In the genomic region with DNA sequence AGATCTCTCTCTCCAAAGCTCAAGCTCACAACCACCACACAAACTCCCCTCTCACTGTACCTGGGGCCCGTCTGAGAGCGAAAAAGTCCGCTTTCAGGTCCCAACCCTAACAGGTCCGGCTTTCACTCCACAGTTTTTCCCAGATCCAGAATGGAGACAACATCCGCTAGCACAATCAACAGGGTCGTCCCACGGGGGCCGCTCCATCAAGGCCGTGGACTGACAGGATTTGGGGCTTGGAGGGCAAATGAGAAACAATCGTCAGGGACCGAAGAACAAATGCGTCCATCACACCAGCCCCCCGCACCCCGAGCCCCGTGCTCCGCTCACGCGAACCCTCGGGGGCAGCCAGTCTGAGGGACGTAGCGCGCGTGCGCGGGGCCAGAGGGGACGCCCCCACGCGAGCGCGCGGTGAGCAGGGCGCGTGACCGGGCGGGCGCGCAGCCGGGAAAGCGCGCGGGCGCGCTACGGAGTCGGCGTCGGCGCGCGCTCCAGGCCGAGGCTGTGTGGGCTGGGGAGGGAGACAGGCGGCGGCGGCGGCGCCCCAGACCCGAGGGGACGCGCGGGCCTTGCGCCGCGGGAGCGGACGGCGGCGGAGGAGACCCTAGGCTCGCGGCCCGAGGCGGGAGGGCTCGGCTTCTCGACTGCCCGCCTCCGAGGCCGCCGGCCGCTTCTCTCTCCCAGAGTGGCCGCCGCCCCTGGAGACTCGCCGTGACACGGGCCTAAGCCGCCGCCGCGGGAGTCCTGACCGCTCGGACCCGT, we compare ENCODE assay signal across 8 cellular contexts. TPM values are rescaled to one million over a fixed set of nuclear protein-coding genes. Genes with fewer than 3 reads are reported as not detected.
DNase-seq lines count a peak whose midpoint lies in the region; ATAC-seq and TF ChIP-seq lines count a peak whose summit lies in the region.

Gene SLK (plus strand): TSS at position 470 of the 762 bp plus-strand sequence. CDS start 606 bp downstream, outside the sequence.

- intact Hi-C loops in CD14-positive monocyte (cut with micrococcal nuclease), result loop anchor here (5.0 to 10.0 kb wide), 5 partner anchors 45 to 158 kb away; partner anchors contain the start of genes SFR1 (in 2 of the 2) and STN1 (in 1 of the 2)

- peak within 1 kb of the TSS; percentile 98 to 100 for H3K4me3 Mint-ChIP-seq in CD14-positive monocyte
- H3K4me3 Mint-ChIP-seq in effector memory CD8-positive, alpha-beta T cell, result peak within 1 kb of the TSS; percentile 95

- H3K36me3 ChIP-seq in mesenchymal stem cell (ENCODE audit: control insufficient read depth in 1 of 2, insufficient read depth in 2 of 2, low read depth in 1 of 2, low read length in 2 of 2), result no peaks in the 10 kb centered on the region

- peak; percentile 68 for DNase-seq in CD14-positive monocyte (ENCODE audit: low spot score)
- peak; percentile 80 for DNase-seq in NK-92 treated with Interleukin-12 subunit alpha and Interleukin-12 subunit beta, amount 100 ng/mL, for 24 hours (lab: John Stamatoyannopoulos, UW)
- peak; percentile 68 to 74 for DNase-seq in activated CD8-positive, alpha-beta memory T cell treated with anti-CD3 and anti-CD28 coated beads for 4 hours (ENCODE audit: low read depth in 2 of 2)
- peak; percentile 79 to 87 (median 84) for DNase-seq in effector memory CD8-positive, alpha-beta T cell
- DNase-seq in mesenchymal stem cell, result peak; percentile 84
- DNase-seq in stimulated activated CD8-positive, alpha-beta memory T cell treated with anti-CD3 and anti-CD28 coated beads, Interleukin-12 subunit alpha, Interleukin-12 subunit beta, amount 100 ng/mL, for 24 hours (ENCODE audit: extremely low read depth), result peak; percentile 66

- peak within 1 kb of the TSS; percentile 87 to 95 (median 93) for H3K27ac Mint-ChIP-seq in CD14-positive monocyte
- H3K27ac Mint-ChIP-seq in effector memory CD8-positive, alpha-beta T cell, result peak within 1 kb of the TSS; percentile 93

- no peaks in the 10 kb centered on the region for H3K9me3 Mint-ChIP-seq in CD14-positive monocyte
- H3K9me3 Mint-ChIP-seq in effector memory CD8-positive, alpha-beta T cell, result no peaks in the 10 kb centered on the region

- H2BK15ac ChIP-seq in mesenchymal stem cell (ENCODE audit: low read depth, poor library complexity, severe bottlenecking), result peak within 1 kb of the TSS; percentile 80

- peak within 1 kb of the TSS; percentile 96 for H4K8ac ChIP-seq in mesenchymal stem cell (ENCODE audit: low read length)

- H2BK12ac ChIP-seq in mesenchymal stem cell (ENCODE audit: low read length in 2 of 2), result peak within 1 kb of the TSS; percentile 13 to 50

- peak within 1 kb of the TSS; percentile 93 for H2BK120ac ChIP-seq in mesenchymal stem cell (ENCODE audit: low read depth, low read length)

- 2% methylated on average over 35 of the region's 90 CpGs for WGBS in mesenchymal stem cell

- H3K4ac ChIP-seq in mesenchymal stem cell (ENCODE audit: low read depth in 1 of 2, low read length in 2 of 2), result peak within 1 kb of the TSS; percentile 73 to 92

- peaks cover 7% of the 10 kb centered on the region for H3K4me1 ChIP-seq in mesenchymal stem cell (ENCODE audit: control insufficient read depth, insufficient read depth, low read depth, low read length)

- ATAC-seq in GM19328 (IDR thresholded peaks at IDR 0.05; ENCODE audit: unreplicated experiment) (peak; percentile 78), HG03460 (IDR thresholded peaks at IDR 0.05; ENCODE audit: unreplicated experiment) (peak; percentile 77)
- peak; percentile 88 for ATAC-seq in effector memory CD8-positive, alpha-beta T cell (replicated peaks)

- H3K27me3 ChIP-seq in mesenchymal stem cell (ENCODE audit: control insufficient read depth in 1 of 2, insufficient read depth in 1 of 2, low read length in 2 of 2), result no peaks in the 10 kb centered on the region

- no peak within 1 kb of the TSS for H2AK5ac ChIP-seq in mesenchymal stem cell (ENCODE audit: low read length, severe bottlenecking)

- H3K27me3 Mint-ChIP-seq in CD14-positive monocyte (ENCODE audit: low read depth in 3 of 3), result peaks cover 0 to 1% (median 0%) of the 10 kb centered on the region in 3 donors
- no peaks in the 10 kb centered on the region for H3K27me3 Mint-ChIP-seq in effector memory CD8-positive, alpha-beta T cell

- H2BK5ac ChIP-seq in mesenchymal stem cell (ENCODE audit: low read depth, low read length, poor library complexity, severe bottlenecking), result peak within 1 kb of the TSS; percentile 34

- no peaks in the 10 kb centered on the region for H3K36me3 Mint-ChIP-seq in CD14-positive monocyte
- peaks cover 17% of the 10 kb centered on the region for H3K36me3 Mint-ChIP-seq in effector memory CD8-positive, alpha-beta T cell (ENCODE audit: insufficient read depth)

- peak within 1 kb of the TSS; percentile 99 for H3K9ac ChIP-seq in mesenchymal stem cell (ENCODE audit: low read length)

- peak within 1 kb of the TSS; percentile 97 to 100 for H3K4me3 ChIP-seq in mesenchymal stem cell (ENCODE audit: insufficient read depth in 1 of 2, low read depth in 1 of 2, low read length in 2 of 2)

- H3K23ac ChIP-seq in mesenchymal stem cell (ENCODE audit: low read length in 2 of 2), result peak within 1 kb of the TSS in 1 of 2 experiments; percentile 78

- H3K9me3 ChIP-seq in mesenchymal stem cell (ENCODE audit: control insufficient read depth, low read length), result no peaks in the 10 kb centered on the region

- TF ChIP-seq CTCF in CD14-positive monocyte (IDR thresholded peaks at IDR 0.05), result no peak

- peak within 1 kb of the TSS; percentile 48 to 93 for H3K14ac ChIP-seq in mesenchymal stem cell (ENCODE audit: low read length in 2 of 2)

- peak within 1 kb of the TSS; percentile 89 for H3K4me2 ChIP-seq in mesenchymal stem cell (ENCODE audit: low read length, poor library complexity, severe bottlenecking)

- peak within 1 kb of the TSS; percentile 90 to 94 for H3K18ac ChIP-seq in mesenchymal stem cell (ENCODE audit: low read depth in 1 of 2, low read length in 2 of 2)

- H3K27ac ChIP-seq in mesenchymal stem cell (ENCODE audit: low read length, poor library complexity, severe bottlenecking), result peak within 1 kb of the TSS; percentile 55

- peak within 1 kb of the TSS; percentile 83 for H2AFZ ChIP-seq in mesenchymal stem cell (ENCODE audit: low read depth, low read length)

- H3K79me1 ChIP-seq in mesenchymal stem cell (replicated peaks; ENCODE audit: low read length, poor library complexity, severe bottlenecking), result peaks cover 7% of the 10 kb centered on the region

- H3K4me1 Mint-ChIP-seq in CD14-positive monocyte, result peaks cover 42% of the 10 kb centered on the region
- peaks cover 18 to 33% of the 10 kb centered on the region in 2 donors for H3K4me1 Mint-ChIP-seq in effector memory CD8-positive, alpha-beta T cell (ENCODE audit: low read depth in 2 of 2)

- peak within 1 kb of the TSS; percentile 78 for H4K91ac ChIP-seq in mesenchymal stem cell (ENCODE audit: low read length)

RNA-seq across cellular contexts. Expression of gene SLK, which starts in this region (rescaled TPM):
- polyA plus RNA-seq in CD14-positive monocyte, result 1 to 10 TPM; 2.9 to 4.4 TPM
- polyA plus RNA-seq in mesenchymal stem cell (2013, experiment 1 of 2), result 29.7 TPM
- 29.4 TPM for polyA plus RNA-seq in mesenchymal stem cell (2013, experiment 2 of 2)

Comparison
In these comparisons a context has a peak if more than half of its experiments do, and no peak if none do; other contexts are left out.
1. Peak in every context shown above with its lines: DNase-seq, ATAC-seq, H3K4me3 ChIP-seq and H3K27ac ChIP-seq.